Comparison of ENCODE assay signal across 15 cellular contexts in genomic region chr11:13007702-13008435, GRCh38. TPM values are rescaled to one million over a fixed set of nuclear protein-coding genes. Genes with fewer than 3 reads are reported as not detected.
A peak's percentile ranks its signal among the peaks of the same experiment; 100 is the strongest.
DNase-seq lines count a peak whose midpoint lies in the region; ATAC-seq and TF ChIP-seq lines count a peak whose summit lies in the region.
"Had no signal": no experiment of that assay in that cellular context is flagged by ENCODE, and none has a peak within 500 bp of the region (broad histone marks: within the 10 kb centered on the region; RNA-seq: fewer than 3 reads in every experiment).

No MANE protein-coding gene starts in this region.

- H3K4me1 Mint-ChIP-seq in H9, result peaks cover 52 to 54% of the 10 kb centered on the region in 2 experiments
- H3K4me1 Mint-ChIP-seq in progenitor cell of endocrine pancreas (ENCODE audit: low read depth), result peaks cover 27% of the 10 kb centered on the region

- H3F3A ChIP-seq in PC-9 (ENCODE audit: insufficient read depth, low read depth), result no peaks in the 10 kb centered on the region

- H3K4me3 ChIP-seq in PC-9 (no peak overlapping the region), iPS-20b (ENCODE audit: low read length) (peak overlapping the region; percentile 71; the same call in 1 of the 2 replicates), MG63 (no peak overlapping the region)

- no TSS peak for BruUV-seq in PC-9 (replicated peaks; lab: Mats Ljungman, UMichigan)

- H3K9me3 ChIP-seq in H9 (ENCODE audit: control insufficient read depth, low read depth, low read length), result no peaks in the 10 kb centered on the region
- H3K9me3 ChIP-seq in PC-9 (ENCODE audit: insufficient read depth, low read depth), result no peaks in the 10 kb centered on the region
- H3K9me3 ChIP-seq in iPS-20b (ENCODE audit: insufficient read depth, low read depth, low read length), result 0 out of 2 replicates have a peak, but pooled peaks cover 5% of the 10 kb centered on the region
- no peaks in the 10 kb centered on the region for H3K9me3 ChIP-seq in MG63

- H3T11ph ChIP-seq in H9 (ENCODE audit: low read length), result no peak overlapping the region

- no peak for ATAC-seq in HG03439 (IDR thresholded peaks at IDR 0.05; ENCODE audit: unreplicated experiment)

- H3K4ac ChIP-seq in H9 (ENCODE audit: low read depth, low read length), result no peak overlapping the region

- intact Hi-C loops in PC-9 (cut with micrococcal nuclease; ENCODE audit: unreplicated experiment), result no loop called here

- no peaks in the 10 kb centered on the region for H3K9me2 ChIP-seq in PC-9 (ENCODE audit: insufficient read depth)

- no CpG with 5 or more reads among the region's 2 CpGs for WGBS in H9 (ENCODE audit: extremely low coverage, insufficient read length, low lambda C conversion rate)

- H3K36me3 Mint-ChIP-seq in H9 (ENCODE audit: insufficient read depth in 1 of 3, low read depth in 3 of 3), result peaks cover 8 to 15% (median 12%) of the 10 kb centered on the region in 3 experiments; a peak in 6 of 7 replicates
- H3K36me3 Mint-ChIP-seq in progenitor cell of endocrine pancreas (ENCODE audit: insufficient read depth), result peaks cover 21% of the 10 kb centered on the region
- H3K36me3 Mint-ChIP-seq: CD8-positive, alpha-beta memory T cell had no signal

- no peak overlapping the region for H3K23ac ChIP-seq in H9 (ENCODE audit: insufficient read length, low read depth, low read length)

- CTCF ChIA-PET in PC-9 (lab: Charles Lee), result no interaction called here

- no peak overlapping the region for H2BK20ac ChIP-seq in H9 (ENCODE audit: low read depth, low read length, poor library complexity, severe bottlenecking)

- H4K91ac ChIP-seq in H9 (ENCODE audit: insufficient read length, low read depth, low read length), result no peak overlapping the region

- H2BK12ac ChIP-seq in H9 (ENCODE audit: insufficient read length, low read depth, low read length), result no peak overlapping the region

- H3K9me3 Mint-ChIP-seq in H9 (peaks cover 14 to 17% of the 10 kb centered on the region in 2 experiments), progenitor cell of endocrine pancreas (ENCODE audit: low read depth) (peaks cover 3% of the 10 kb centered on the region)
- H3K9me3 Mint-ChIP-seq: HFFc6; T-helper 2 cell treated with Interferon-gamma antibody and Interleukin-4, amounts not matched to agents 5 μg/mL and 100 μg/mL, for 36 hours had no signal

- H4K8ac ChIP-seq in H9 (replicated peaks; ENCODE audit: insufficient read length, low read depth, low read length), result no peak overlapping the region

- peak overlapping the region; percentile 72 for H3K4me2 ChIP-seq in H9 (ENCODE audit: insufficient read depth, insufficient read length, low read length)
- peak overlapping the region; percentile 77; the same call in 1 of the 2 replicates for H3K4me2 ChIP-seq in PC-9

- H3K36me3 ChIP-seq in PC-9 (ENCODE audit: low read depth) (no peaks in the 10 kb centered on the region), iPS-20b (ENCODE audit: insufficient read depth, low read depth, low read length) (no peaks in the 10 kb centered on the region), MG63 (no peaks in the 10 kb centered on the region)

- peaks cover 26% of the 10 kb centered on the region; the same call in 1 of the 2 replicates for H3K27me3 ChIP-seq in H9 (ENCODE audit: insufficient read depth, low read length)
- H3K27me3 ChIP-seq in PC-9 (ENCODE audit: insufficient read depth, low read depth), result no peaks in the 10 kb centered on the region
- H3K27me3 ChIP-seq in iPS-20b (ENCODE audit: insufficient read depth, low read length), result peaks cover 68% of the 10 kb centered on the region
- peaks cover 49% of the 10 kb centered on the region for H3K27me3 ChIP-seq in MG63

- peak overlapping the region; percentile 73 to 83; a peak in 3 of 5 replicates for H3K4me3 Mint-ChIP-seq in H9
- H3K4me3 Mint-ChIP-seq in progenitor cell of endocrine pancreas (ENCODE audit: low read depth), result peak overlapping the region; percentile 86
- H3K4me3 Mint-ChIP-seq: CD8-positive, alpha-beta memory T cell; T-helper 2 cell treated with Interferon-gamma antibody and Interleukin-4, amounts not matched to agents 5 μg/mL and 100 μg/mL, for 36 hours had no signal

- no peak overlapping the region for H2AK5ac ChIP-seq in H9 (ENCODE audit: insufficient read length, low read length)

- no peak overlapping the region for H3K18ac ChIP-seq in H9 (ENCODE audit: insufficient read length, low read depth, low read length)

- no peak for DNase-seq in H9
- DNase-seq in PC-9, result no peak
- no peak for DNase-seq in progenitor cell of endocrine pancreas (ENCODE audit: low spot score, unreplicated experiment)
- DNase-seq in activated CD8-positive, alpha-beta memory T cell treated with anti-CD3 and anti-CD28 coated beads for 24 hours, result no peak
- DNase-seq in MG63, result no peak
- no peak for DNase-seq in NCI-H226
- DNase-seq: activated CD4-positive, alpha-beta T cell treated with anti-CD3 and anti-CD28 coated beads, Interleukin-2, amount 50 U/mL, for 4 hours; activated gamma-delta T cell; CD8-positive, alpha-beta memory T cell; erythroblast; HFFc6 had no signal

- no peak overlapping the region for H2BK120ac ChIP-seq in H9 (ENCODE audit: low read depth, low read length, poor library complexity, severe bottlenecking)

- peaks cover 14% of the 10 kb centered on the region for H3K23me2 ChIP-seq in H9 (ENCODE audit: insufficient read length, low read depth, low read length, poor library complexity, severe bottlenecking)

- H3K79me2 ChIP-seq in H9 (ENCODE audit: insufficient read depth, low read length), result no peaks in the 10 kb centered on the region
- H3K79me2 ChIP-seq in PC-9 (ENCODE audit: low read depth), result no peaks in the 10 kb centered on the region

- H2BK15ac ChIP-seq in H9 (ENCODE audit: low read depth, low read length), result no peak overlapping the region

- H3K79me1 ChIP-seq in H9 (ENCODE audit: insufficient read depth, low read depth, low read length, poor library complexity, severe bottlenecking), result no peaks in the 10 kb centered on the region

- H4K20me1 ChIP-seq in H9 (ENCODE audit: control insufficient read depth, insufficient read depth, insufficient read length) (no peaks in the 10 kb centered on the region), PC-9 (ENCODE audit: insufficient read depth) (no peaks in the 10 kb centered on the region)

- H3K27ac Mint-ChIP-seq in H9 (no peak overlapping the region), progenitor cell of endocrine pancreas (peak overlapping the region; percentile 96)
- H3K27ac Mint-ChIP-seq: CD8-positive, alpha-beta memory T cell; HFFc6; T-helper 2 cell treated with Interferon-gamma antibody and Interleukin-4, amounts not matched to agents 5 μg/mL and 100 μg/mL, for 36 hours had no signal

- POLR2A ChIA-PET in PC-9 (lab: Charles Lee; ENCODE audit: unreplicated experiment), result interaction anchor here (0.6 kb wide), 1 partner anchor 27 kb away, joined by 4 read pairs; no protein-coding TSS in a partner anchor

- H3K56ac ChIP-seq in H9 (ENCODE audit: insufficient read length, low read depth, low read length), result no peak overlapping the region

- no peak overlapping the region for H2BK5ac ChIP-seq in H9 (ENCODE audit: insufficient read length, low read length)

- H2AFZ ChIP-seq in H9 (ENCODE audit: low read length), result no peak overlapping the region
- H2AFZ ChIP-seq in PC-9, result no peak overlapping the region

- no peak overlapping the region for H3K14ac ChIP-seq in H9 (ENCODE audit: insufficient read depth, low read length)

- TF ChIP-seq CTCF in H9 (conservative IDR thresholded peaks at IDR 0.05) (no peak), PC-9 (conservative IDR thresholded peaks at IDR 0.05) (no peak), progenitor cell of endocrine pancreas (IDR thresholded peaks at IDR 0.05; ENCODE audit: unreplicated experiment) (no peak)

- H4K5ac ChIP-seq in H9 (ENCODE audit: insufficient read length, low read depth, low read length), result no peak overlapping the region

- peaks cover 8% of the 10 kb centered on the region; the same call in 1 of the 2 replicates for H3K4me1 ChIP-seq in H9 (ENCODE audit: insufficient read depth, low read length)
- peaks cover 11% of the 10 kb centered on the region; the same call in 1 of the 2 replicates for H3K4me1 ChIP-seq in PC-9 (replicated peaks; ENCODE audit: insufficient read depth)
- peaks cover 46% of the 10 kb centered on the region for H3K4me1 ChIP-seq in iPS-20b (ENCODE audit: insufficient read depth, low read length)

- no peak overlapping the region for H3K27ac ChIP-seq in H9 (ENCODE audit: insufficient read length, low read depth, low read length)
- H3K27ac ChIP-seq in PC-9, result no peak overlapping the region
- no peak overlapping the region for H3K27ac ChIP-seq in iPS-20b (ENCODE audit: low read length)

- H3K9ac ChIP-seq in H9 (ENCODE audit: extremely low read depth, insufficient read length, low read length) (no peak overlapping the region), iPS-20b (ENCODE audit: low read depth, low read length) (no peak overlapping the region)

- peaks cover 76% of the 10 kb centered on the region for H3K27me3 Mint-ChIP-seq in H9 (ENCODE audit: low read depth)
- no peaks in the 10 kb centered on the region for H3K27me3 Mint-ChIP-seq in progenitor cell of endocrine pancreas

RNA-seq across cellular contexts. Expression of gene RASSF10, which starts 1.2 kb away (rescaled TPM):
- total RNA-seq in H9 (2021), result 2.4 and 2.9 TPM in 2 replicates
- 0.35 and 0.55 TPM in 2 replicates for total RNA-seq in PC-9 (2021)
- total RNA-seq in progenitor cell of endocrine pancreas, result 21.7 and 24.4 TPM in 2 replicates
- not detected in 2 replicates for total RNA-seq in MG63 (2014; rRNA removed; shearing (Covaris generic); ENCODE audit: low replicate concordance)
- total RNA-seq: CD8-positive, alpha-beta memory T cell; HFFc6; NCI-H460 had no signal
